Comparison of ENCODE assay signal across 10 cellular contexts in genomic region chr9:134643306-134643705, GRCh38. TPM values are rescaled to one million over a fixed set of nuclear protein-coding genes. Genes with fewer than 3 reads are reported as not detected.
DNase-seq lines count a peak whose midpoint lies in the region; ATAC-seq, FAIRE-seq and TF ChIP-seq lines count a peak whose summit lies in the region.
"Had no signal": no experiment of that assay in that cellular context is flagged by ENCODE, and none has a peak within 500 bp of the region (broad histone marks: within the 10 kb centered on the region; RNA-seq: fewer than 3 reads in every experiment).

No MANE protein-coding gene starts in this region.

- no peaks in the 10 kb centered on the region for H3K9me3 Mint-ChIP-seq in osteocyte (ENCODE audit: unreplicated experiment)

- DNase-seq in AG08396 (ENCODE audit: low spot score) (peak; percentile 73), MG63 (peak; percentile 75), esophagus squamous epithelium (lab: John Stamatoyannopoulos, UW) (no peak), osteocyte (ENCODE audit: extremely low spot score, unreplicated experiment) (no peak), SIG-M5 treated with dmso at 0.1 percent for 504 hours (lab: John Stamatoyannopoulos, UW; ENCODE audit: unreplicated experiment) (no peak), GM12892 (ENCODE audit: insufficient read length) (no peak)
- no peak for DNase-seq in effector CD8-positive, alpha-beta T cell (lab: John Stamatoyannopoulos, UW)

- H3K36me3 Mint-ChIP-seq in osteocyte (ENCODE audit: unreplicated experiment), result peaks cover 19% of the 10 kb centered on the region

- peaks cover 50% of the 10 kb centered on the region for H3K4me1 Mint-ChIP-seq in osteocyte (ENCODE audit: unreplicated experiment)

- peaks cover 29% of the 10 kb centered on the region for H3K36me3 ChIP-seq in MG63
- no peaks in the 10 kb centered on the region for H3K36me3 ChIP-seq in esophagus squamous epithelium

- TF ChIP-seq POLR2A in esophagus squamous epithelium (IDR thresholded peaks at IDR 0.05), result no peak
- no peak for TF ChIP-seq POLR2A in GM12892 (IDR thresholded peaks at IDR 0.05; ENCODE audit: low read depth, low read length)

- no peaks in the 10 kb centered on the region for H3K9me3 ChIP-seq in MG63
- no peaks in the 10 kb centered on the region for H3K9me3 ChIP-seq in esophagus squamous epithelium

- H3K27me3 Mint-ChIP-seq in osteocyte (ENCODE audit: unreplicated experiment), result no peaks in the 10 kb centered on the region

- H3K27ac ChIP-seq in esophagus squamous epithelium, result peak overlapping the region; percentile 54 to 94 (median 81)

- H3K4me1 ChIP-seq in esophagus squamous epithelium, result peaks cover 41 to 76% (median 42%) of the 10 kb centered on the region in 3 donors

- intact Hi-C loops in esophagus squamous epithelium (cut with DNase I), result no loop called here

- peak overlapping the region; percentile 94 for H3K27ac Mint-ChIP-seq in osteocyte (ENCODE audit: unreplicated experiment)

- H3K4me3 ChIP-seq in MG63, result peak overlapping the region; percentile 69
- peak overlapping the region; percentile 1 to 77 (median 60) for H3K4me3 ChIP-seq in esophagus squamous epithelium

- FAIRE-seq in GM12892 (lab: Jason Lieb, UNC), result no peak
- FAIRE-seq: D721Med, TTC549 had no signal

- peak overlapping the region; percentile 94 for H3K4me3 Mint-ChIP-seq in osteocyte (ENCODE audit: unreplicated experiment)

- no peak for ATAC-seq in HG02981 (IDR thresholded peaks at IDR 0.05; ENCODE audit: unreplicated experiment)

- TF ChIP-seq CTCF in esophagus squamous epithelium (IDR thresholded peaks at IDR 0.05) (no peak), osteocyte (IDR thresholded peaks at IDR 0.05) (no peak)

- H3K27me3 ChIP-seq in MG63, result no peaks in the 10 kb centered on the region
- H3K27me3 ChIP-seq in esophagus squamous epithelium, result peaks cover 0 to 65% (median 0%) of the 10 kb centered on the region in 4 donors

- WGBS in esophagus squamous epithelium, 2 donors, result 16 to 41% methylated on average over 9 to 10 of the region's 12 CpGs

RNA-seq across cellular contexts. Expression of gene COL5A1, which starts 1.7 kb away (rescaled TPM):
- total RNA-seq in MG63 (2014; rRNA removed; shearing (Covaris generic); ENCODE audit: low replicate concordance), result 78.9 and 92.0 TPM in 2 replicates
- total RNA-seq in esophagus squamous epithelium (10 to 100 TPM in 1 of 4 donors, 1 to 10 TPM in 3; 4.0 to 12.8 (median 6.3) TPM), osteocyte (1,552 and 1,672 TPM in 2 replicates)
- 3.1 TPM for polyA plus RNA-seq in GM12892 (2012; ENCODE audit: missing spikeins)

Comparison
In these comparisons a context has a peak if more than half of its experiments do, and no peak if none do; other contexts are left out.
1. DNase-seq: peak in AG08396 (single experiment) and MG63 (single experiment); none in esophagus squamous epithelium (single experiment), osteocyte (single experiment), effector CD8-positive, alpha-beta T cell (single experiment), SIG-M5 treated with dmso at 0.1 percent for 504 hours (single experiment) and GM12892 (single experiment).
2. RNA of gene COL5A1, which starts 1.7 kb away (total RNA-seq): 1,552 to 1,672 TPM in osteocyte; 78.9 to 92.0 TPM in MG63 and 4.0 to 12.8 TPM in esophagus squamous epithelium; every median in the first group is over 10 times any median in the second.